ENCODE assay signal across 11 cellular contexts in genomic region chr5:14775857-14776256, GRCh38.
DNase-seq lines count a peak whose midpoint lies in the region; ATAC-seq and TF ChIP-seq lines count a peak whose summit lies in the region.
"Had no signal": no experiment of that assay in that cellular context is flagged by ENCODE, and none has a peak within 500 bp of the region (broad histone marks: within the 10 kb centered on the region; RNA-seq: fewer than 3 reads in every experiment).

No MANE protein-coding gene starts in this region.

- no peak overlapping the region for H3K4me3 ChIP-seq in upper lobe of left lung

- intact Hi-C loops in Right ventricle myocardium superior (cut with DNase I) (no loop called here), Right ventricle myocardium inferior (cut with DNase I) (no loop called here), left cardiac atrium (cut with DNase I) (no loop called here)

- peaks cover 0 to 7% (median 3%) of the 10 kb centered on the region in 4 donors for H3K4me1 ChIP-seq in upper lobe of left lung

- no peak for TF ChIP-seq CTCF in upper lobe of left lung (IDR thresholded peaks at IDR 0.05)

- no peaks in the 10 kb centered on the region for H3K27me3 ChIP-seq in upper lobe of left lung

- H3K36me3 ChIP-seq in upper lobe of left lung = no peaks in the 10 kb centered on the region

- no peaks in the 10 kb centered on the region for H3K9me3 ChIP-seq in upper lobe of left lung

- no peak overlapping the region for H3K27ac ChIP-seq in upper lobe of left lung

- DNase-seq in Right ventricle myocardium superior = peak; percentile 44
- no peak for DNase-seq in Right ventricle myocardium inferior (ENCODE audit: missing footprints)
- DNase-seq in RPMI7951 (ENCODE audit: low read depth) = peak; percentile 94
- DNase-seq in left cardiac atrium = peak; percentile 48
- peak; percentile 33 to 47 for DNase-seq in upper lobe of left lung
- DNase-seq in superior temporal gyrus (ENCODE audit: extremely low spot score) = no peak
- DNase-seq in GF-D8 (lab: John Stamatoyannopoulos, UW) = no peak
- DNase-seq: activated T-cell treated with anti-CD3 and anti-CD28 coated beads, Interleukin-2, amount 50 U/mL, for 48 hours; NCI-H146; retina had no signal

- 62 to 79% methylated on average over 6 to 7 of the region's 7 CpGs for WGBS in upper lobe of left lung, 2 donors

- TF ChIP-seq POLR2A in upper lobe of left lung (IDR thresholded peaks at IDR 0.05) = no peak

- ATAC-seq in Right ventricle myocardium superior (ENCODE audit: poor library complexity) (peak; percentile 28), Right ventricle myocardium inferior (no peak), left cardiac atrium (peak in 1 of 2 donors; percentile 74), upper lobe of left lung (ENCODE audit: low FRiP score in 2 of 2) (peak in 1 of 2 donors; percentile 62), HG03521 (IDR thresholded peaks at IDR 0.05; ENCODE audit: unreplicated experiment) (no peak)

- no peak for TF ChIP-seq EP300 in upper lobe of left lung (IDR thresholded peaks at IDR 0.05)

Comparison
In these comparisons a context has a peak if more than half of its experiments do, and no peak if none do; other contexts are left out.
1. DNase-seq: peak in Right ventricle myocardium superior (single experiment), RPMI7951 (single experiment), left cardiac atrium (single experiment) and upper lobe of left lung (2 of 2); none in Right ventricle myocardium inferior (single experiment), superior temporal gyrus (single experiment) and GF-D8 (single experiment).